Comparison of ENCODE assay signal across 8 cellular contexts in the genomic region with DNA sequence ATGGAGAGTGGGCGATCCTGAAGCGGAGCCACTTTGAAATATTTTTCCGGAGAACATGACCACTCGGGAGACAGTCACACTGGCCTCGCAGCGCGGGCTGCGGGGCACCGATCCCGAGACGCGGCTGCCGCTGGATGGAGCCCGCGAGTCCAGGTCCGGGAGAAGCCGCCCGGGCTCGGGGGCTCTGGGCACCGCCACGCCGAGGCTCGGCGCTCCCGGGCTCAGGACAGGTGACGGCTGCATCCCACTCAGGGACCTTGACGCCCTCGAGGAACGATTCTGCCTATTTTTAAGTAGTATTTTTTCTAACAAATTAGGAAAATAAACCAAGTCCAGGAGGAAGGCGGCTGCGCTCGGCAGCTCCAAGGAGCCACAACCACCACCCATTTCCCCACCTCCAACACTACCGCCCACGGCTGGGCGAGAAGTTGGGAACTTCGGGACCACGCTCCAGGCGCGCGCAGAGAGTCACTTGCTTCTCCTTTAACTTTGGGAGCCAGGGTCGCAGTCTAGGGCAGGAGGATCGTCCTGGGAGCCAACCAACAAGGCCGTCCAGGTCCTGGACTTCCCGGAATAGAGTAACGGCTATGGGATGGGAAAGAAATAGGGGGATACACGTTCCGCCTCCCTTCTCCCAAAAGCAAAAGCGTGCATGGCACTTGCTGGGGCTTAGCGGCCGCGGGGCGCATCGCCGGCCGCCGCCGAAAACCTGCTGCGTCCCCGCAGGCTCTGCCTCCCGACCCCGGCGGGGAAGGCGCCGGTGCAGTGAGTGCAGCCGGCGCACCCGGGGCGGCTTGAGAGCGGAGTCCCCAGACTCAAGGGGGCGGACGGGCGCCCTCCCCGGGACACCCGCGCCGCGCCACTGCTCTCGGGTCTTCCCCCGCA. TPM values are rescaled to one million over a fixed set of nuclear protein-coding genes. Genes with fewer than 3 reads are reported as not detected.
DNase-seq lines count a peak whose midpoint lies in the region; ATAC-seq and TF ChIP-seq lines count a peak whose summit lies in the region.

No MANE protein-coding gene starts in this region.

- H3K4me1 ChIP-seq in left lung = peaks cover 15 to 33% of the 10 kb centered on the region in 2 donors

- CTCF ChIA-PET in activated B cell treated with CpG ODN at 0.5 μM for 24 hours (lab: Charles Lee) = no interaction called here

- H3K4me1 Mint-ChIP-seq in activated B cell treated with CpG ODN at 0.5 μM for 24 hours = peaks cover 18% of the 10 kb centered on the region

- H3K4me3 ChIP-seq in left lung = peak overlapping the region; percentile 39 to 41

- H3K9me3 ChIP-seq in left lung = no peaks in the 10 kb centered on the region

- peak; percentile 62 for ATAC-seq in activated B cell treated with CpG ODN at 0.5 μM for 24 hours (ENCODE audit: low read depth)
- ATAC-seq in left lung = peak; percentile 88
- no peak for ATAC-seq in GM21723 (IDR thresholded peaks at IDR 0.05; ENCODE audit: unreplicated experiment)
- no peak for ATAC-seq in HG02852 (IDR thresholded peaks at IDR 0.05; ENCODE audit: unreplicated experiment)

- no peak overlapping the region for H3K27ac Mint-ChIP-seq in activated B cell treated with CpG ODN at 0.5 μM for 24 hours

- DNase-seq in GDM1 (lab: John Stamatoyannopoulos, UW) (peak; percentile 21), NAMALWA (ENCODE audit: low spot score) (peak; percentile 53), activated B cell treated with CpG ODN at 0.5 μM for 24 hours (peak; percentile 49), dermis blood vessel endothelial cell (peak; percentile 68), left lung (peak in 1 of 2 donors; percentile 87)
- peak; percentile 60 for DNase-seq in stimulated activated CD4-positive, alpha-beta T cell treated with anti-CD3 and anti-CD28 coated beads, Interleukin-4, amount 100 ng/mL, for 1 hour

- H3K36me3 ChIP-seq in left lung = no peaks in the 10 kb centered on the region

- H3K27me3 ChIP-seq in left lung = peaks cover 44 to 93% of the 10 kb centered on the region in 2 donors

- no peaks in the 10 kb centered on the region for H3K36me3 Mint-ChIP-seq in activated B cell treated with CpG ODN at 0.5 μM for 24 hours (ENCODE audit: low read depth)

- POLR2A ChIA-PET in activated B cell treated with CpG ODN at 0.5 μM for 24 hours (lab: Charles Lee) = no interaction called here

- H3K9me3 Mint-ChIP-seq in activated B cell treated with CpG ODN at 0.5 μM for 24 hours = no peaks in the 10 kb centered on the region

- H3K27ac ChIP-seq in left lung = no peak overlapping the region

- peak overlapping the region; percentile 76 for H3K4me3 Mint-ChIP-seq in activated B cell treated with CpG ODN at 0.5 μM for 24 hours

- H3K27me3 Mint-ChIP-seq in activated B cell treated with CpG ODN at 0.5 μM for 24 hours = peaks cover 64% of the 10 kb centered on the region

- no peak for TF ChIP-seq CTCF in activated B cell treated with CpG ODN at 0.5 μM for 24 hours (IDR thresholded peaks at IDR 0.05)
- peak; percentile 51 to 57 for TF ChIP-seq CTCF in left lung (IDR thresholded peaks at IDR 0.05)

- intact Hi-C loops in activated B cell treated with CpG ODN at 0.5 μM for 24 hours (cut with micrococcal nuclease) (loop anchor here (2.0 kb wide), 1 partner anchor 252 kb away; the partner anchor contains the start of genes RPL4 and ZWILCH), left lung (cut with DNase I) (no loop called here)

RNA-seq across cellular contexts. Expression of gene MEGF11, which starts 0.9 kb away (rescaled TPM):
- total RNA-seq in activated B cell treated with CpG ODN at 0.5 μM for 24 hours (not detected in 2 replicates), dermis blood vessel endothelial cell (not detected in 2 replicates), left lung (1 to 10 TPM in 1 of 2 donors, not detected in 1; 2.6 TPM)

RNA-seq across cellular contexts. Expression of gene DIS3L, which starts 40.7 kb away (rescaled TPM):
- total RNA-seq in activated B cell treated with CpG ODN at 0.5 μM for 24 hours (23.8 and 27.2 TPM in 2 replicates), dermis blood vessel endothelial cell (36.1 and 37.0 TPM in 2 replicates), left lung (10 to 100 TPM; 23.8 to 26.9 TPM)

Comparison
In these comparisons a context has a peak if more than half of its experiments do, and no peak if none do; other contexts are left out.
1. ATAC-seq: peak in activated B cell treated with CpG ODN at 0.5 μM for 24 hours (single experiment) and left lung (single experiment); none in GM21723 (single experiment) and HG02852 (single experiment).